ENCODE assay signal across 21 cellular contexts in genomic region chr14:103820908-103821307, GRCh38. TPM values are rescaled to one million over a fixed set of nuclear protein-coding genes. Genes with fewer than 3 reads are reported as not detected.
DNase-seq lines count a peak whose midpoint lies in the region; ATAC-seq and TF ChIP-seq lines count a peak whose summit lies in the region.
"Had no signal": no experiment of that assay in that cellular context is flagged by ENCODE, and none has a peak within 500 bp of the region (broad histone marks: within the 10 kb centered on the region; RNA-seq: fewer than 3 reads in every experiment).

No MANE protein-coding gene starts in this region.

- DNase-seq in heart left ventricle (no peak), right cardiac atrium (no peak), NOMO-1 treated with DMSO at 0.1 percent for 48 hours (lab: John Stamatoyannopoulos, UW; ENCODE audit: unreplicated experiment) (peak; percentile 65), body of pancreas (no peak), stomach (no peak), NCI-H345 (lab: John Stamatoyannopoulos, UW) (no peak), DMS153 treated with DMSO at 0.1 percent for 48 hours (lab: John Stamatoyannopoulos, UW; ENCODE audit: unreplicated experiment) (no peak)
- DNase-seq: ACHN; activated CD8-positive, alpha-beta T cell treated with anti-CD3 and anti-CD28 coated beads, Interleukin-2, amount 10 ng/mL, durations not matched to agents 7 days and 5 days; activated naive CD4-positive, alpha-beta T cell treated with anti-CD3 and anti-CD28 coated beads, Interleukin-2, amount 10 ng/mL, durations not matched to agents 7 days and 5 days; activated T-cell treated with anti-CD3 and anti-CD28 coated beads, Interleukin-2, amount 50 U/mL, for 24 hours; CD4-positive, alpha-beta memory T cell; foreskin fibroblast; hypothalamus; islet precursor cell; NCI-H1092; NCI-H524; SHP77 treated with DMSO at 0.1 percent for 48 hours; stimulated activated CD4-positive, alpha-beta T cell treated with anti-CD3 and anti-CD28 coated beads, Interleukin-4, amount 100 ng/mL, for 24 hours had no signal

- peak overlapping the region in 10 of 12 donors; percentile 59 to 81 (median 70) for H3K27ac ChIP-seq in heart left ventricle
- no peak overlapping the region for H3K27ac ChIP-seq in right cardiac atrium (ENCODE audit: low read length)
- peak overlapping the region in 3 of 4 donors; percentile 5 to 69 (median 61) for H3K27ac ChIP-seq in body of pancreas
- peak overlapping the region in 3 of 5 donors; percentile 7 to 86 (median 47) for H3K27ac ChIP-seq in stomach

- WGBS in heart left ventricle, 4 donors: 27 to 43% (median 33%) methylated on average over 1 of the region's 1 CpG
- WGBS in right cardiac atrium: 56% methylated on average over 1 of the region's 1 CpG
- WGBS in body of pancreas, 2 donors: 60 to 76% methylated on average over 1 of the region's 1 CpG
- 49 to 59% (median 53%) methylated on average over 1 of the region's 1 CpG for WGBS in stomach, 5 donors

- no peak for TF ChIP-seq EP300 in stomach (IDR thresholded peaks at IDR 0.05)

- H3K27me3 ChIP-seq in heart left ventricle (no peaks in the 10 kb centered on the region), right cardiac atrium (ENCODE audit: control insufficient read depth, insufficient read depth) (no peaks in the 10 kb centered on the region), body of pancreas (no peaks in the 10 kb centered on the region), stomach (no peaks in the 10 kb centered on the region)

- intact Hi-C loops in heart left ventricle (cut with DNase I) (no loop called here), right cardiac atrium (cut with DNase I) (no loop called here), body of pancreas (cut with DNase I) (no loop called here), stomach (cut with DNase I; ENCODE audit: low total_unique reads) (no loop called here)

- H3K9me3 ChIP-seq in heart left ventricle (no peaks in the 10 kb centered on the region), right cardiac atrium (ENCODE audit: control insufficient read depth, low read length) (no peaks in the 10 kb centered on the region), body of pancreas (no peaks in the 10 kb centered on the region), stomach (no peaks in the 10 kb centered on the region)

- TF ChIP-seq CTCF in heart left ventricle (IDR thresholded peaks at IDR 0.05) (no peak), body of pancreas (IDR thresholded peaks at IDR 0.05) (no peak), stomach (IDR thresholded peaks at IDR 0.05) (no peak)

- TF ChIP-seq POLR2A in heart left ventricle (IDR thresholded peaks at IDR 0.05) (no peak), body of pancreas (IDR thresholded peaks at IDR 0.05) (no peak), stomach (IDR thresholded peaks at IDR 0.05) (no peak)

- H3K4me3 ChIP-seq in heart left ventricle: no peak overlapping the region
- no peak overlapping the region for H3K4me3 ChIP-seq in right cardiac atrium (ENCODE audit: low read length)
- H3K4me3 ChIP-seq in body of pancreas: no peak overlapping the region
- no peak overlapping the region for H3K4me3 ChIP-seq in stomach

- H3K4me1 ChIP-seq in heart left ventricle: peaks cover 6 to 81% (median 49%) of the 10 kb centered on the region in 12 donors
- peaks cover 6% of the 10 kb centered on the region for H3K4me1 ChIP-seq in right cardiac atrium (ENCODE audit: control insufficient read depth, insufficient read depth, low read length)
- peaks cover 61% of the 10 kb centered on the region for H3K4me1 ChIP-seq in body of pancreas
- H3K4me1 ChIP-seq in stomach: peaks cover 20 to 86% (median 57%) of the 10 kb centered on the region in 4 donors

- H3K36me3 ChIP-seq in heart left ventricle (no peaks in the 10 kb centered on the region), body of pancreas (replicated peaks in 1 of 2; ENCODE audit: insufficient read depth in 1 of 2, low read depth in 2 of 2) (no peaks in the 10 kb centered on the region), stomach (no peaks in the 10 kb centered on the region)

- ATAC-seq in heart left ventricle: no peak
- ATAC-seq in right cardiac atrium: no peak
- ATAC-seq in body of pancreas: no peak
- ATAC-seq in HG03097 (IDR thresholded peaks at IDR 0.05; ENCODE audit: low FRiP score, unreplicated experiment): no peak
- ATAC-seq: activated CD8-positive, alpha-beta T cell treated with anti-CD3 and anti-CD28 coated beads, Interleukin-2, amount 10 ng/mL, durations not matched to agents 7 days and 5 days; natural killer cell treated with Interleukin-12 subunit alpha and Interleukin-12 subunit beta and Interleukin-15 and Interleukin-18, amount 100 ng/mL, for 72 hours had no signal

RNA-seq across cellular contexts. Expression of gene PPP1R13B, which starts 26.5 kb away (rescaled TPM):
- 10 to 100 TPM; 59.0 to 96.2 (median 78.1) TPM for total RNA-seq in heart left ventricle
- 10 to 100 TPM; 27.5 to 47.6 TPM for polyA plus RNA-seq in heart left ventricle
- 100 to 1,000 TPM; 102 to 158 (median 117) TPM for total RNA-seq in right cardiac atrium
- 50.1 TPM for polyA plus RNA-seq in right cardiac atrium
- total RNA-seq in body of pancreas: 10 to 100 TPM; 12.5 to 36.3 TPM
- 10 to 100 TPM; 16.7 to 84.0 (median 28.1) TPM for total RNA-seq in stomach
- 10 to 100 TPM; 10.8 to 15.5 (median 12.7) TPM for polyA plus RNA-seq in stomach
